ENCODE assay signal across 9 cellular contexts in genomic region chr15:64045106-64045435, GRCh38. TPM values are rescaled to one million over a fixed set of nuclear protein-coding genes. Genes with fewer than 3 reads are reported as not detected.
DNase-seq lines count a peak whose midpoint lies in the region; ATAC-seq and TF ChIP-seq lines count a peak whose summit lies in the region.
"Had no signal": no experiment of that assay in that cellular context is flagged by ENCODE, and none has a peak within 500 bp of the region (broad histone marks: within the 10 kb centered on the region; RNA-seq: fewer than 3 reads in every experiment).

No MANE protein-coding gene starts in this region.

- peaks cover 5% of the 10 kb centered on the region; the same call in 2 of the 3 replicates for H3K4me1 Mint-ChIP-seq in GM23338
- peaks cover 5 to 12% of the 10 kb centered on the region in 2 donors for H3K4me1 Mint-ChIP-seq in effector memory CD8-positive, alpha-beta T cell (ENCODE audit: low read depth in 2 of 2)

- peaks cover 30% of the 10 kb centered on the region for H3K27me3 Mint-ChIP-seq in GM23338 (ENCODE audit: insufficient read depth, low read depth, poor library complexity)
- H3K27me3 Mint-ChIP-seq in effector memory CD8-positive, alpha-beta T cell, result peaks cover 0 to 8% of the 10 kb centered on the region in 2 donors

- TF ChIP-seq CTCF in GM23338 (conservative IDR thresholded peaks at IDR 0.05; ENCODE audit: low read depth in 2 of 2) (no peak), neutrophil (IDR thresholded peaks at IDR 0.05) (no peak)

- H3K9me2 ChIP-seq in GM23338 (ENCODE audit: insufficient read depth), result no peaks in the 10 kb centered on the region

- DNase-seq in GM23338 (ENCODE audit: low spot score) (no peak), globus pallidus (ENCODE audit: low spot score) (no peak), HT-29 (ENCODE audit: low spot score) (no peak), NCI-H146 treated with DMSO at 0.1 percent for 48 hours (lab: John Stamatoyannopoulos, UW; ENCODE audit: unreplicated experiment) (no peak), RKO (ENCODE audit: low spot score) (no peak)
- DNase-seq in effector memory CD8-positive, alpha-beta T cell, result no peak

- H3K27ac ChIP-seq in BLaER1 (no peak overlapping the region), GM23338 (ENCODE audit: low read depth) (no peak overlapping the region), neutrophil (peak overlapping the region; percentile 92)
- H3K27ac ChIP-seq: RWPE1 had no signal

- H3F3A ChIP-seq in GM23338 (replicated peaks; ENCODE audit: low read depth), result no peaks in the 10 kb centered on the region

- H3K9ac ChIP-seq in BLaER1, result no peak overlapping the region

- no peak overlapping the region for H2AFZ ChIP-seq in GM23338

- H3K36me3 ChIP-seq in BLaER1, result no peaks in the 10 kb centered on the region
- H3K36me3 ChIP-seq in GM23338 (ENCODE audit: insufficient read depth), result no peaks in the 10 kb centered on the region
- peaks cover 8% of the 10 kb centered on the region for H3K36me3 ChIP-seq in neutrophil

- no peak overlapping the region for H3K4me3 ChIP-seq in BLaER1
- peak overlapping the region; percentile 76; the same call in 1 of the 2 replicates for H3K4me3 ChIP-seq in GM23338
- H3K4me3 ChIP-seq in neutrophil (ENCODE audit: low read depth in 1 of 2, low read length in 1 of 2), result peak overlapping the region; percentile 76 to 81

- no peak for ATAC-seq in GM23338
- no peak for ATAC-seq in effector memory CD8-positive, alpha-beta T cell (replicated peaks)

- H3K4me3 Mint-ChIP-seq in GM23338, result peak overlapping the region; percentile 69; the same call in 2 of the 3 replicates
- H3K4me3 Mint-ChIP-seq in effector memory CD8-positive, alpha-beta T cell, result peak overlapping the region; percentile 57 to 65

- no peaks in the 10 kb centered on the region for H3K79me2 ChIP-seq in GM23338 (replicated peaks; ENCODE audit: insufficient read depth)

- H3K9me3 Mint-ChIP-seq in GM23338, result no peaks in the 10 kb centered on the region
- H3K9me3 Mint-ChIP-seq in effector memory CD8-positive, alpha-beta T cell, result no peaks in the 10 kb centered on the region

- peaks cover 31% of the 10 kb centered on the region for H3K27me3 ChIP-seq in BLaER1
- peaks cover 38% of the 10 kb centered on the region for H3K27me3 ChIP-seq in GM23338 (ENCODE audit: insufficient read depth)
- H3K27me3 ChIP-seq in neutrophil, result no peaks in the 10 kb centered on the region

- peaks cover 17% of the 10 kb centered on the region for H3K4me1 ChIP-seq in BLaER1
- peaks cover 6% of the 10 kb centered on the region; the same call in 1 of the 2 replicates for H3K4me1 ChIP-seq in GM23338 (ENCODE audit: insufficient read depth)
- peaks cover 66 to 72% of the 10 kb centered on the region in 2 experiments for H3K4me1 ChIP-seq in neutrophil (ENCODE audit: control insufficient read depth in 1 of 2, insufficient read depth in 1 of 2, low read depth in 1 of 2, low read length in 1 of 2)

- H3K4me2 ChIP-seq in BLaER1 (peak overlapping the region; percentile 12; the same call in 1 of the 2 replicates), GM23338 (no peak overlapping the region)

- H3K9me3 ChIP-seq in BLaER1 (no peaks in the 10 kb centered on the region), neutrophil (no peaks in the 10 kb centered on the region)

- no peak overlapping the region for H3K27ac Mint-ChIP-seq in GM23338
- peak overlapping the region in 1 of 2 donors; percentile 76 for H3K27ac Mint-ChIP-seq in effector memory CD8-positive, alpha-beta T cell

- no peaks in the 10 kb centered on the region for H4K20me1 ChIP-seq in BLaER1
- H4K20me1 ChIP-seq in GM23338 (replicated peaks; ENCODE audit: insufficient read depth), result no peaks in the 10 kb centered on the region

- H3K36me3 Mint-ChIP-seq in GM23338 (ENCODE audit: low read depth), result no peaks in the 10 kb centered on the region
- no peaks in the 10 kb centered on the region for H3K36me3 Mint-ChIP-seq in effector memory CD8-positive, alpha-beta T cell (ENCODE audit: insufficient read depth)

TF ChIP-seq in GM23338, 12 proteins besides CTCF, POLR2A, EP300 and RAD21 (continues in another document):
- TF ChIP-seq JUNB (IDR thresholded peaks at IDR 0.05; ENCODE audit: unreplicated experiment) (no peak), POLR2AphosphoS5 (IDR thresholded peaks at IDR 0.05; ENCODE audit: low read depth) (no peak), REST (IDR thresholded peaks at IDR 0.05; ENCODE audit: unreplicated experiment) (no peak), EZH2phosphoT487 (IDR thresholded peaks at IDR 0.05; ENCODE audit: unreplicated experiment) (no peak), ETS1 (IDR thresholded peaks at IDR 0.05) (no peak), CREB1 (CRISPR knock-in tag; IDR thresholded peaks at IDR 0.05; ENCODE audit: low read depth) (no peak), STAT1 (IDR thresholded peaks at IDR 0.05; ENCODE audit: unreplicated experiment) (no peak), ZNF331 (CRISPR knock-in tag; IDR thresholded peaks at IDR 0.05; ENCODE audit: low read depth) (no peak)

RNA-seq across cellular contexts. Expression of gene DAPK2, which starts 1.2 kb away (rescaled TPM):
- 3.1 and 3.9 TPM in 2 replicates for total RNA-seq in GM23338 (2014; rRNA removed; shearing (Covaris generic))
- polyA plus RNA-seq in GM23338 (2016; fragmentation: Nextera tagmentation; extraction: Ambion mirVana), result 1.6 and 2.2 TPM in 2 replicates
- total RNA-seq in HT-29 (2014; rRNA removed; shearing (Covaris generic)), result 0.52 and 4.4 TPM in 2 replicates

RNA-seq across cellular contexts. Expression of gene CIAO2A, which starts 48.6 kb away (rescaled TPM):
- 132 and 199 TPM in 2 replicates for total RNA-seq in GM23338 (2014; rRNA removed; shearing (Covaris generic))
- polyA plus RNA-seq in GM23338 (2016; fragmentation: Nextera tagmentation; extraction: Ambion mirVana), result 318 and 366 TPM in 2 replicates
- total RNA-seq in HT-29 (2014; rRNA removed; shearing (Covaris generic)), result 137 and 147 TPM in 2 replicates

RNA-seq across cellular contexts. Expression of gene SNX1, which starts 50.7 kb away (rescaled TPM):
- 27.5 and 33.3 TPM in 2 replicates for total RNA-seq in GM23338 (2014; rRNA removed; shearing (Covaris generic))
- 29.1 and 33.8 TPM in 2 replicates for polyA plus RNA-seq in GM23338 (2016; fragmentation: Nextera tagmentation; extraction: Ambion mirVana)
- total RNA-seq in HT-29 (2014; rRNA removed; shearing (Covaris generic)), result 36.2 and 60.9 TPM in 2 replicates
